10 cellular contexts compared by ENCODE assay signal in genomic region chr9:78280982-78281668, GRCh38. TPM values are rescaled to one million over a fixed set of nuclear protein-coding genes. Genes with fewer than 3 reads are reported as not detected.
DNase-seq lines count a peak whose midpoint lies in the region; ATAC-seq and TF ChIP-seq lines count a peak whose summit lies in the region.
"Had no signal": no experiment of that assay in that cellular context is flagged by ENCODE, and none has a peak within 500 bp of the region (broad histone marks: within the 10 kb centered on the region; RNA-seq: fewer than 3 reads in every experiment).

No MANE protein-coding gene starts in this region.

- H3K27ac Mint-ChIP-seq in T-cell = no peak overlapping the region
- H3K27ac Mint-ChIP-seq in activated T-helper 17 cell treated with anti-CD3 and anti-CD28 coated beads, Interleukin-2, amount 50 U/mL, for 72 hours = no peak overlapping the region
- no peak overlapping the region for H3K27ac Mint-ChIP-seq in activated CD4-positive, alpha-beta T cell treated with anti-CD3 and anti-CD28 coated beads, Interleukin-2, amount 10 ng/mL, durations not matched to agents 24 days and 14 days
- H3K27ac Mint-ChIP-seq: activated CD4-positive, alpha-beta memory T cell treated with anti-CD3 and anti-CD28 coated beads for 36 hours had no signal

- CTCF ChIA-PET in A673 (lab: Charles Lee) (no interaction called here), RWPE1 (lab: Yijun Ruan, JAX) (interaction anchor here (0.5 kb wide), 1 partner anchor 20 kb away, joined by 3 read pairs; no protein-coding TSS in a partner anchor), T-cell (lab: Charles Lee) (no interaction called here)

- H3K4me1 ChIP-seq in A673 (ENCODE audit: insufficient read depth, low read length, poor library complexity, severe bottlenecking) = peaks cover 7% of the 10 kb centered on the region

- H3K9me3 Mint-ChIP-seq in T-cell = no peaks in the 10 kb centered on the region
- H3K9me3 Mint-ChIP-seq in activated T-helper 17 cell treated with anti-CD3 and anti-CD28 coated beads, Interleukin-2, amount 50 U/mL, for 72 hours = peaks cover 3% of the 10 kb centered on the region
- H3K9me3 Mint-ChIP-seq in activated CD4-positive, alpha-beta T cell treated with anti-CD3 and anti-CD28 coated beads, Interleukin-2, amount 10 ng/mL, durations not matched to agents 24 days and 14 days = no peaks in the 10 kb centered on the region

- intact Hi-C loops in A673 (cut with micrococcal nuclease; ENCODE audit: unreplicated experiment) = no loop called here
- intact Hi-C loops in activated CD4-positive, alpha-beta T cell treated with anti-CD3 and anti-CD28 coated beads, Interleukin-2, amount 10 ng/mL, durations not matched to agents 24 days and 14 days (cut with micrococcal nuclease) = no loop called here

- no peaks in the 10 kb centered on the region for H3K36me3 ChIP-seq in A673 (ENCODE audit: insufficient read depth, low read length, poor library complexity, severe bottlenecking)

- no peak for ATAC-seq in T-cell (replicated peaks in 1 of 4)
- ATAC-seq in activated T-helper 17 cell treated with anti-CD3 and anti-CD28 coated beads, Interleukin-2, amount 50 U/mL, for 72 hours (replicated peaks) = no peak

- H3K27me3 ChIP-seq in A673 (replicated peaks; ENCODE audit: insufficient read depth, low read depth, low read length, poor library complexity) = no peaks in the 10 kb centered on the region

- H3K4me3 Mint-ChIP-seq in T-cell = no peak overlapping the region
- no peak overlapping the region for H3K4me3 Mint-ChIP-seq in activated T-helper 17 cell treated with anti-CD3 and anti-CD28 coated beads, Interleukin-2, amount 50 U/mL, for 72 hours
- H3K4me3 Mint-ChIP-seq in activated CD4-positive, alpha-beta T cell treated with anti-CD3 and anti-CD28 coated beads, Interleukin-2, amount 10 ng/mL, durations not matched to agents 24 days and 14 days = no peak overlapping the region
- H3K4me3 Mint-ChIP-seq: activated CD4-positive, alpha-beta memory T cell treated with anti-CD3 and anti-CD28 coated beads for 36 hours had no signal

- peak; percentile 23 for DNase-seq in A673 (ENCODE audit: low spot score)
- no peak for DNase-seq in RWPE1 (ENCODE audit: low spot score)
- DNase-seq in fibroblast of the conjunctiva (ENCODE audit: low read depth) = peak; percentile 94
- peak; percentile 98 for DNase-seq in myocyte (ENCODE audit: low read depth)
- DNase-seq in T-cell = no peak
- DNase-seq in NK-92 treated with Interleukin-12 subunit alpha and Interleukin-12 subunit beta, amount 100 ng/mL, for 24 hours (lab: John Stamatoyannopoulos, UW) = no peak
- no peak for DNase-seq in activated CD4-positive, alpha-beta T cell treated with anti-CD3 and anti-CD28 coated beads, Interleukin-2, amount 10 ng/mL, durations not matched to agents 24 days and 14 days
- DNase-seq: activated CD4-positive, alpha-beta memory T cell treated with anti-CD3 and anti-CD28 coated beads for 36 hours; effector memory CD4-positive, alpha-beta T cell had no signal

- H3K4me3 ChIP-seq in A673 (ENCODE audit: low read depth, low read length, poor library complexity, severe bottlenecking) = no peak overlapping the region

- no peaks in the 10 kb centered on the region for H3K9me3 ChIP-seq in A673 (ENCODE audit: low read depth, low read length, poor library complexity, severe bottlenecking)

- no peak for TF ChIP-seq CTCF in A673 (conservative IDR thresholded peaks at IDR 0.05; ENCODE audit: low read depth, low read length)
- no peak for TF ChIP-seq CTCF in RWPE1 (conservative IDR thresholded peaks at IDR 0.05; ENCODE audit: low read depth)

- no peaks in the 10 kb centered on the region for H3K27me3 Mint-ChIP-seq in T-cell
- no peaks in the 10 kb centered on the region for H3K27me3 Mint-ChIP-seq in activated T-helper 17 cell treated with anti-CD3 and anti-CD28 coated beads, Interleukin-2, amount 50 U/mL, for 72 hours
- no peaks in the 10 kb centered on the region for H3K27me3 Mint-ChIP-seq in activated CD4-positive, alpha-beta T cell treated with anti-CD3 and anti-CD28 coated beads, Interleukin-2, amount 10 ng/mL, durations not matched to agents 24 days and 14 days

- peaks cover 2 to 7% (median 5%) of the 10 kb centered on the region in 3 donors for H3K4me1 Mint-ChIP-seq in T-cell
- H3K4me1 Mint-ChIP-seq in activated T-helper 17 cell treated with anti-CD3 and anti-CD28 coated beads, Interleukin-2, amount 50 U/mL, for 72 hours = no peaks in the 10 kb centered on the region
- H3K4me1 Mint-ChIP-seq in activated CD4-positive, alpha-beta T cell treated with anti-CD3 and anti-CD28 coated beads, Interleukin-2, amount 10 ng/mL, durations not matched to agents 24 days and 14 days = no peaks in the 10 kb centered on the region

- no peaks in the 10 kb centered on the region for H3K36me3 Mint-ChIP-seq in T-cell
- H3K36me3 Mint-ChIP-seq in activated T-helper 17 cell treated with anti-CD3 and anti-CD28 coated beads, Interleukin-2, amount 50 U/mL, for 72 hours (ENCODE audit: low read depth) = no peaks in the 10 kb centered on the region
- H3K36me3 Mint-ChIP-seq in activated CD4-positive, alpha-beta T cell treated with anti-CD3 and anti-CD28 coated beads, Interleukin-2, amount 10 ng/mL, durations not matched to agents 24 days and 14 days (ENCODE audit: low read depth) = no peaks in the 10 kb centered on the region
- H3K36me3 Mint-ChIP-seq: activated CD4-positive, alpha-beta memory T cell treated with anti-CD3 and anti-CD28 coated beads for 36 hours had no signal

- BruUV-seq in A673 (replicated peaks; lab: Mats Ljungman, UMichigan) = no TSS peak

- POLR2A ChIA-PET in A673 (lab: Charles Lee; ENCODE audit: low non-redundant PET) (no interaction called here), RWPE1 (lab: Yijun Ruan, JAX; ENCODE audit: low non-redundant PET) (no interaction called here), T-cell (lab: Charles Lee) (no interaction called here)

- H3K27ac ChIP-seq in A673 (ENCODE audit: low read depth, low read length, poor library complexity, severe bottlenecking) = no peak overlapping the region
- H3K27ac ChIP-seq in RWPE1 = peak overlapping the region; percentile 69

RNA-seq across cellular contexts. Expression of gene PSAT1, which starts 15.8 kb away (rescaled TPM):
- total RNA-seq in A673 (2021) (179 and 217 TPM in 2 replicates), myocyte (47.0 and 48.0 TPM in 2 replicates), T-cell (10 to 100 TPM in 3 of 5 donors, 1 to 10 TPM in 2; 2.0 to 37.3 (median 24.9) TPM)
- polyA plus RNA-seq in myocyte (2012) = 286 TPM
- 10 to 100 TPM; 14.1 to 62.2 TPM for total RNA-seq in activated T-helper 17 cell treated with anti-CD3 and anti-CD28 coated beads, Interleukin-2, amount 50 U/mL, for 72 hours
- total RNA-seq in activated CD4-positive, alpha-beta T cell treated with anti-CD3 and anti-CD28 coated beads, Interleukin-2, amount 10 ng/mL, durations not matched to agents 24 days and 14 days = 88.5 and 91.3 TPM in 2 replicates

RNA-seq across cellular contexts. Expression of gene CEP78, which starts 45.2 kb away (rescaled TPM):
- total RNA-seq in A673 (2021) = 60.5 and 65.9 TPM in 2 replicates
- 10.0 and 11.3 TPM in 2 replicates for total RNA-seq in myocyte
- polyA plus RNA-seq in myocyte (2012) = 8.0 TPM
- total RNA-seq in T-cell = 10 to 100 TPM; 23.2 to 37.4 (median 29.5) TPM
- 10 to 100 TPM; 22.6 to 37.2 TPM for total RNA-seq in activated T-helper 17 cell treated with anti-CD3 and anti-CD28 coated beads, Interleukin-2, amount 50 U/mL, for 72 hours
- 34.5 and 39.1 TPM in 2 replicates for total RNA-seq in activated CD4-positive, alpha-beta T cell treated with anti-CD3 and anti-CD28 coated beads, Interleukin-2, amount 10 ng/mL, durations not matched to agents 24 days and 14 days

Comparison
In these comparisons a context has a peak if more than half of its experiments do, and no peak if none do; other contexts are left out.
1. DNase-seq: peak in A673 (single experiment), fibroblast of the conjunctiva (single experiment) and myocyte (single experiment); none in RWPE1 (single experiment), T-cell (0 of 34), NK-92 treated with Interleukin-12 subunit alpha and Interleukin-12 subunit beta, amount 100 ng/mL, for 24 hours (single experiment) and activated CD4-positive, alpha-beta T cell treated with anti-CD3 and anti-CD28 coated beads, Interleukin-2, amount 10 ng/mL, durations not matched to agents 24 days and 14 days (single experiment).